29 cellular contexts compared by ENCODE assay signal in the genomic region with DNA sequence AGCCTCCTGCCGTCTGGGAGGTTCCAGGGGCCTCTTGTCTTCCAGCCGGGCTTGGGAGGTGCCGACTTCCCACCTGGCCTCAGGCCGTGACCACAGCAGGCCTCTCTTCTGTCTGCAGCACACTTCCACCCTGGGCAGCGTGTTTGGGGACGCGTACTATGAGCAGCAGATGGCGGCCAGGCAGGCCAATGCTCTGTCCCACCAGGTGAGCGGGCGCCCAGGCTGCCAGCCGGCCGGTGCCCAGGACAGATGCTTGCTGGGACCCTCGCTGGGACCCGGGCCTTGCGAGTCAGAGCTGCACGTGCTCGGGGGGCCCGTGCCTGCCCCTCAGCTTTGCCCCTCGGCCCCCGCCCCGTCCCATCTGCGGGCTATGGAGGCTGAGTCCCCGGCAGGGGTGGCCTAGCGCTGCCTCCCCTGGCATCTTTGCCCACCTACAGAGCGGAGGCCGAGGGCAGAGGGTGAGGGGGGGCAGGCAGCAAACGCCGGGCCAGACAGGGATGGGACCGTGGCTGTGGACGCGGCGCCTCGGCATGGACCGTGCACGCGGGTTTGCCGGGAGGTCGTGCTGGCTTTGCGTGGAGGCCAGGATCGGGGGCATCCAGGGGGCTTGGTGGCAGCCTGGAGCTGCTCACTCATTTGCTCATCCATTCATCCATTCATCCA. TPM values are rescaled to one million over a fixed set of nuclear protein-coding genes. Genes with fewer than 3 reads are reported as not detected.
"Had no signal": no experiment of that assay in that cellular context is flagged by ENCODE, and none has a peak within 500 bp of the region (broad histone marks: within the 10 kb centered on the region; RNA-seq: fewer than 3 reads in every experiment).

No MANE protein-coding gene starts in this region.

- H3K4me3 ChIP-seq: colonic mucosa, esophagus muscularis mucosa, gastroesophageal sphincter, heart right ventricle, lung, psoas muscle, smooth muscle cell, testis, tibial artery had no signal

- DNase-seq: central memory CD4-positive, alpha-beta T cell; colonic mucosa; effector CD8-positive, alpha-beta T cell; foreskin keratinocyte; heart right ventricle; hippocampal formation; immature natural killer cell; islet precursor cell; naive B cell; psoas muscle; retina; stimulated activated CD4-positive, alpha-beta T cell treated with anti-CD3 and anti-CD28 coated beads, Interleukin-12 subunit alpha, Interleukin-12 subunit beta, amount 100 ng/mL, for 4 hours; stimulated activated CD4-positive, alpha-beta T cell treated with anti-CD3 and anti-CD28 coated beads, Interleukin-1b, Interleukin-23, amount 100 ng/mL, for 48 hours; stimulated activated CD4-positive, alpha-beta T cell treated with anti-CD3 and anti-CD28 coated beads, Interleukin-4, amount 100 ng/mL, for 1 hour; stimulated activated CD8-positive, alpha-beta memory T cell treated with anti-CD3 and anti-CD28 coated beads, Interleukin-4, amount 100 ng/mL, for 48 hours; stimulated activated naive CD4-positive, alpha-beta T cell; testis; tibial artery had no signal

- H3K4me2 ChIP-seq: smooth muscle cell had no signal

- H3K27me3 ChIP-seq: colonic mucosa, testis had no signal

- H3K9me3 ChIP-seq: colonic mucosa, esophagus muscularis mucosa, gastroesophageal sphincter, heart right ventricle, psoas muscle, testis, tibial artery had no signal

- H3K36me3 ChIP-seq: colonic mucosa, heart right ventricle had no signal

- ATAC-seq: foreskin keratinocyte; gastroesophageal sphincter; left lobe of liver; natural killer cell treated with Interleukin-12 subunit alpha and Interleukin-12 subunit beta and Interleukin-15 and Interleukin-18, amount 100 ng/mL, for 72 hours; sciatic nerve had no signal

- H3K4me1 ChIP-seq: colonic mucosa, foreskin keratinocyte, psoas muscle, testis had no signal

- H3K27ac ChIP-seq: colonic mucosa, esophagus muscularis mucosa, foreskin keratinocyte, gastroesophageal sphincter, heart right ventricle, psoas muscle, testis, tibial artery had no signal

RNA-seq across cellular contexts. Expression of a gene that starts 16.2 kb away (rescaled TPM):
- total RNA-seq: endothelial cell of umbilical vein; epithelial cell of proximal tubule; foreskin keratinocyte; left lobe of liver; mononuclear cell; natural killer cell treated with Interleukin-12 subunit alpha and Interleukin-12 subunit beta and Interleukin-15 and Interleukin-18, amount 100 ng/mL, for 72 hours; neural crest cell had no signal
- polyA plus RNA-seq: endothelial cell of umbilical vein, foreskin keratinocyte, immature natural killer cell had no signal
